In the genomic region with DNA sequence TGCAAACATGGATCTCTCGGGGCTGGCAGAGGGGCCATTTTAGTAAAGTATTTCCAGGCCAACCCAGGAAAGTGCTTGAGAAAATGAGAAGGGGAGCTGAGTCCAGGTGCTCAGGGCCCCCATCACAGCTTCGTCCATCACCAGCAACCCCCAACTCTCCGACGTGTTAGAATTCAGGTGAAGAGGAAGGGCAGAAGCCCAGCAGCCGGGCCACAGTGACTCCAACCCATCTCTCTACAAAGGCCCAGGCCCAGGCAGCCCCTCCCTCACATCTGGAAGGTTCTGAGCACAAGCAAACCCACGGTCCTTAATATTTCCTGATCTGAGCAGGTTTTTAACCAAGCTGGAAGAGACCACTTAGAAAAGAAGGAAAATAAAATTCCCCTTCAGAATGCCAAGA, we compare ENCODE assay signal across 1 cellular context.
TF ChIP-seq lines count a peak whose summit lies in the region.

No MANE protein-coding gene starts in this region.

TF ChIP-seq in IMR-90, 13 proteins besides CTCF, POLR2A, EP300 and RAD21:
- TF ChIP-seq RCOR1 (IDR thresholded peaks at IDR 0.05; ENCODE audit: insufficient replicate concordance, low read length): no peak
- no peak for TF ChIP-seq BHLHE40 (IDR thresholded peaks at IDR 0.05; ENCODE audit: low read depth, low read length)
- no peak for TF ChIP-seq MXI1 (IDR thresholded peaks at IDR 0.05; ENCODE audit: borderline replicate concordance, low read depth, low read length)
- no peak for TF ChIP-seq MAZ (IDR thresholded peaks at IDR 0.05; ENCODE audit: borderline replicate concordance, low read depth, low read length)
- TF ChIP-seq SMC3 (IDR thresholded peaks at IDR 0.05; ENCODE audit: low read depth, low read length): no peak
- TF ChIP-seq FOS (IDR thresholded peaks at IDR 0.05; ENCODE audit: low read depth, low read length): no peak
- TF ChIP-seq MAFK (IDR thresholded peaks at IDR 0.05; ENCODE audit: low read depth, low read length): no peak
- TF ChIP-seq, protein P1, sequence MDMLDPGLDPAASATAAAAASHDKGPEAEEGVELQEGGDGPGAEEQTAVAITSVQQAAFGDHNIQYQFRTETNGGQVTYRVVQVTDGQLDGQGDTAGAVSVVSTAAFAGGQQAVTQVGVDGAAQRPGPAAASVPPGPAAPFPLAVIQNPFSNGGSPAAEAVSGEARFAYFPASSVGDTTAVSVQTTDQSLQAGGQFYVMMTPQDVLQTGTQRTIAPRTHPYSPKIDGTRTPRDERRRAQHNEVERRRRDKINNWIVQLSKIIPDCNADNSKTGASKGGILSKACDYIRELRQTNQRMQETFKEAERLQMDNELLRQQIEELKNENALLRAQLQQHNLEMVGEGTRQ (IDR thresholded peaks at IDR 0.05; ENCODE audit: low read depth, low read length): no peak
- no peak for TF ChIP-seq CHD1 (IDR thresholded peaks at IDR 0.05; ENCODE audit: low read depth, low read length)
- no peak for TF ChIP-seq RFX5 (IDR thresholded peaks at IDR 0.05; ENCODE audit: low read depth, low read length)
- TF ChIP-seq, protein P2, sequence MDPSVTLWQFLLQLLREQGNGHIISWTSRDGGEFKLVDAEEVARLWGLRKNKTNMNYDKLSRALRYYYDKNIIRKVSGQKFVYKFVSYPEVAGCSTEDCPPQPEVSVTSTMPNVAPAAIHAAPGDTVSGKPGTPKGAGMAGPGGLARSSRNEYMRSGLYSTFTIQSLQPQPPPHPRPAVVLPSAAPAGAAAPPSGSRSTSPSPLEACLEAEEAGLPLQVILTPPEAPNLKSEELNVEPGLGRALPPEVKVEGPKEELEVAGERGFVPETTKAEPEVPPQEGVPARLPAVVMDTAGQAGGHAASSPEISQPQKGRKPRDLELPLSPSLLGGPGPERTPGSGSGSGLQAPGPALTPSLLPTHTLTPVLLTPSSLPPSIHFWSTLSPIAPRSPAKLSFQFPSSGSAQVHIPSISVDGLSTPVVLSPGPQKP (IDR thresholded peaks at IDR 0.05; ENCODE audit: borderline replicate concordance, low read depth, low read length): no peak
- TF ChIP-seq CEBPB (IDR thresholded peaks at IDR 0.05; ENCODE audit: low read depth, low read length): no peak
- TF ChIP-seq NFE2L2 (IDR thresholded peaks at IDR 0.05; ENCODE audit: low read depth, low read length): no peak
